Comparison of ENCODE assay signal across 32 cellular contexts in the genomic region with DNA sequence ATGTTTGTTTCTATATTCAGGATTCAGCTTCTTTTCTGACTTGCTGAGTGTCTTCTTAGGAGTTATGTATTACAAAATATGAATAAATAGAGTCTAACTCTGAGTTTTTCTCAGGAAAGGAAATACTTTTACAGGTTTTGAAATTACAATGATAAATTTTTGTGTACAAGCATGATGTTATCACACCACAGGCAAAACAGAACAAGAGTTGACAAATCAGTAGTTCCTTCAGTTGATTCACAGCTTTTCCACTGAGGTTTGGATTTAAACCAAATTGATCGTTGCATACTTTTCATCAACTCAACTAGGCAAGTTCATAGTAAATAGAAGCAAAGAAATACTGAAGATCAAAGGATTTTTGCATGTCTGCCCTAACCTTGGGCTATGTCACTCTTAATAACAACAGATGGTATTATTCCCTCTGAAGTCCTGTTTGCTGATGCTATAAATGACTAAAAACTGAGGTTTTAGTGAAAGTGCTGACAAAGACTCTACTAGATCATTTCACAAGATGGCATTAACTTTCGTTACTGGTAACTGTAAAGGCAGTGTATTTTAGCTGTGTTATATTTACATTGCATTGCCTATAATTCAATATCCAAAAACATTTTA.
"Had no signal": no experiment of that assay in that cellular context is flagged by ENCODE, and none has a peak within 500 bp of the region (broad histone marks: within the 10 kb centered on the region; RNA-seq: fewer than 3 reads in every experiment).

No MANE protein-coding gene starts in this region.

- H3K27me3 ChIP-seq: brain microvascular endothelial cell, foreskin keratinocyte, gastrocnemius medialis, heart left ventricle had no signal

- H3K36me3 ChIP-seq: brain microvascular endothelial cell, esophagus muscularis mucosa, gastrocnemius medialis, heart left ventricle had no signal

- DNase-seq: activated CD4-positive, alpha-beta T cell treated with anti-CD3 and anti-CD28 coated beads for 48 hours; activated CD4-positive, alpha-beta T cell treated with anti-CD3 and anti-CD28 coated beads, Interleukin-2, amount 50 U/mL, for 1 hour; activated CD4-positive, alpha-beta T cell treated with anti-CD3 and anti-CD28 coated beads, Interleukin-2, amount 50 U/mL, for 48 hours; activated CD4-positive, CD25-positive, alpha-beta regulatory T cell; activated CD4-positive, CD25-positive, alpha-beta regulatory T cell treated with anti-CD3 and anti-CD28 coated beads, Interleukin-2, amount 50 U/mL, for 72 hours; activated CD8-positive, alpha-beta memory T cell treated with anti-CD3 and anti-CD28 coated beads for 24 hours; activated CD8-positive, alpha-beta T cell treated with anti-CD3 and anti-CD28 coated beads for 36 hours; activated gamma-delta T cell; activated naive CD4-positive, alpha-beta T cell; activated naive CD4-positive, alpha-beta T cell treated with anti-CD3 and anti-CD28 coated beads, Interleukin-2, amount 10 ng/mL, durations not matched to agents 7 days and 5 days; activated naive CD8-positive, alpha-beta T cell treated with anti-CD3 and anti-CD28 coated beads, Interleukin-2, amount 10 ng/mL, durations not matched to agents 7 days and 5 days; activated T-cell treated with anti-CD3 and anti-CD28 coated beads, Interleukin-2, amount 50 U/mL, for 1 hour; activated T-cell treated with anti-CD3 and anti-CD28 coated beads, Interleukin-2, amount 50 U/mL, for 48 hours; amniotic stem cell; anterior cingulate cortex; brain microvascular endothelial cell; cortex of kidney; dermis blood vessel endothelial cell; effector CD4-positive, alpha-beta T cell; effector memory CD8-positive, alpha-beta T cell; erythroblast; foreskin keratinocyte; gastrocnemius medialis; glutamatergic neuron; heart left ventricle had no signal

- H3K27me3 Mint-ChIP-seq: activated CD8-positive, alpha-beta T cell treated with anti-CD3 and anti-CD28 coated beads for 36 hours; activated naive CD4-positive, alpha-beta T cell treated with anti-CD3 and anti-CD28 coated beads, Interleukin-2, amount 10 ng/mL, durations not matched to agents 7 days and 5 days; activated naive CD8-positive, alpha-beta T cell treated with anti-CD3 and anti-CD28 coated beads, Interleukin-2, amount 10 ng/mL, durations not matched to agents 7 days and 5 days; central memory CD8-positive, alpha-beta T cell; effector memory CD8-positive, alpha-beta T cell had no signal

- H3K4me3 Mint-ChIP-seq: activated CD8-positive, alpha-beta T cell treated with anti-CD3 and anti-CD28 coated beads for 36 hours; activated naive CD4-positive, alpha-beta T cell treated with anti-CD3 and anti-CD28 coated beads, Interleukin-2, amount 10 ng/mL, durations not matched to agents 7 days and 5 days; activated naive CD8-positive, alpha-beta T cell treated with anti-CD3 and anti-CD28 coated beads, Interleukin-2, amount 10 ng/mL, durations not matched to agents 7 days and 5 days; activated T-helper 1 cell treated with anti-CD3 and anti-CD28 coated beads, Interleukin-12 subunit alpha, Interleukin-12 subunit beta, Interleukin-2, Interleukin-4 antibody, amounts not matched to agents 30 ng/mL and 10 ng/mL and 1 ng/mL, durations not matched to agents 14 hours and 24 hours and 36 hours; central memory CD8-positive, alpha-beta T cell; effector memory CD8-positive, alpha-beta T cell had no signal

- H3K27ac ChIP-seq: brain microvascular endothelial cell, esophagus muscularis mucosa, foreskin keratinocyte, gastrocnemius medialis, heart left ventricle had no signal

- ATAC-seq: activated CD8-positive, alpha-beta T cell treated with anti-CD3 and anti-CD28 coated beads for 36 hours; activated naive CD4-positive, alpha-beta T cell treated with anti-CD3 and anti-CD28 coated beads, Interleukin-2, amount 50 U/mL, for 72 hours; effector memory CD8-positive, alpha-beta T cell; foreskin keratinocyte; gastrocnemius medialis; heart left ventricle had no signal

- H3K4me1 ChIP-seq: esophagus muscularis mucosa, foreskin keratinocyte, gastrocnemius medialis, heart left ventricle had no signal

- H3K36me3 Mint-ChIP-seq: activated naive CD4-positive, alpha-beta T cell treated with anti-CD3 and anti-CD28 coated beads, Interleukin-2, amount 10 ng/mL, durations not matched to agents 7 days and 5 days had no signal

- H3K27ac Mint-ChIP-seq: activated CD8-positive, alpha-beta T cell treated with anti-CD3 and anti-CD28 coated beads for 36 hours; activated naive CD4-positive, alpha-beta T cell treated with anti-CD3 and anti-CD28 coated beads, Interleukin-2, amount 10 ng/mL, durations not matched to agents 7 days and 5 days; activated naive CD4-positive, alpha-beta T cell treated with anti-CD3 and anti-CD28 coated beads, Interleukin-2, amount 50 U/mL, for 72 hours; activated naive CD8-positive, alpha-beta T cell treated with anti-CD3 and anti-CD28 coated beads, Interleukin-2, amount 10 ng/mL, durations not matched to agents 7 days and 5 days; activated T-helper 1 cell treated with anti-CD3 and anti-CD28 coated beads, Interleukin-12 subunit alpha, Interleukin-12 subunit beta, Interleukin-2, Interleukin-4 antibody, amounts not matched to agents 30 ng/mL and 10 ng/mL and 1 ng/mL, durations not matched to agents 14 hours and 24 hours and 36 hours; effector memory CD8-positive, alpha-beta T cell had no signal

- FAIRE-seq: astrocyte, bronchial epithelial cell, colon had no signal

- H3K4me1 Mint-ChIP-seq: activated naive CD4-positive, alpha-beta T cell treated with anti-CD3 and anti-CD28 coated beads, Interleukin-2, amount 10 ng/mL, durations not matched to agents 7 days and 5 days; activated naive CD8-positive, alpha-beta T cell treated with anti-CD3 and anti-CD28 coated beads, Interleukin-2, amount 10 ng/mL, durations not matched to agents 7 days and 5 days had no signal

- H3K4me3 ChIP-seq: esophagus muscularis mucosa, gastrocnemius medialis, heart left ventricle had no signal

- H3K9me3 ChIP-seq: esophagus muscularis mucosa, gastrocnemius medialis had no signal

- H3K9me3 Mint-ChIP-seq: activated naive CD4-positive, alpha-beta T cell treated with anti-CD3 and anti-CD28 coated beads, Interleukin-2, amount 10 ng/mL, durations not matched to agents 7 days and 5 days; activated naive CD8-positive, alpha-beta T cell treated with anti-CD3 and anti-CD28 coated beads, Interleukin-2, amount 10 ng/mL, durations not matched to agents 7 days and 5 days; effector memory CD8-positive, alpha-beta T cell had no signal
